In the genomic region with DNA sequence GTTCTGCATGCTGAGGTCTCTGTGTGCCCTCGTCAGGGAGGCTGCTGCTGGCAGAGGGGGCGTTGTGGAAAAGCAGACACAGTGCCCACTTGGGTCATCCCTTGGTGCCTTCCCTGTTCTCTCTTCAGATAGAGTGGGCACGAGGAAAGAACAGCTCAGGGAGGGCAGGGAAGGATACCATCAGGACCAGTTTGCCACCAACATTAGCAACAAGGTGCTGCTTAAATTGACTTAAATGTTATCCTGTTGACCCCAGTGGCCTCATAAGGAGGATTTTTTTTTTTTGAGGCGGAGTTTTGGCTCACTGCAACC, we compare ENCODE assay signal across 21 cellular contexts.
A peak's percentile ranks its signal among the peaks of the same experiment; 100 is the strongest.
DNase-seq lines count a peak whose midpoint lies in the region; ATAC-seq, FAIRE-seq and TF ChIP-seq lines count a peak whose summit lies in the region.
"Had no signal": no experiment of that assay in that cellular context is flagged by ENCODE, and none has a peak within 500 bp of the region (broad histone marks: within the 10 kb centered on the region; RNA-seq: fewer than 3 reads in every experiment).

No MANE protein-coding gene starts in this region.

- H4K20me1 ChIP-seq in BLaER1 treated with 17β-estradiol and CSF1 and Interleukin-3, amounts not matched to agents 10 nM and 100 nM, result peaks cover 5 to 91% (median 65%) of the 10 kb centered on the region in 11 experiments; a peak in 20 of 22 replicates
- H4K20me1 ChIP-seq in OCI-LY1 (ENCODE audit: insufficient read depth, low read length), result no peaks in the 10 kb centered on the region
- H4K20me1 ChIP-seq in K562 (replicated peaks; ENCODE audit: control insufficient read depth, insufficient read depth, low read length), result peaks cover 82% of the 10 kb centered on the region
- H4K20me1 ChIP-seq in GM23248 (ENCODE audit: insufficient read depth), result no peaks in the 10 kb centered on the region

- POLR2A ChIA-PET in K562 (lab: Yijun Ruan, JAX), result interaction anchor here (0.8 to 14.2 kb wide), 9 partner anchors 8 to 260 kb away, joined by 3 to 237 read pairs (median 17); partner anchors contain the start of gene BCR

- no peak for ATAC-seq in K562
- ATAC-seq: GM23338 had no signal

- H3K9me2 ChIP-seq in OCI-LY1 (ENCODE audit: low read depth, low read length) (no peaks in the 10 kb centered on the region), GM23248 (ENCODE audit: insufficient read depth) (no peaks in the 10 kb centered on the region)

- peaks cover 7% of the 10 kb centered on the region; the same call in 1 of the 2 replicates for H3F3A ChIP-seq in OCI-LY1 (ENCODE audit: insufficient read depth, low read length)
- no peaks in the 10 kb centered on the region for H3F3A ChIP-seq in GM23248 (ENCODE audit: insufficient read depth)

- 0 out of 22 replicates have a peak overlapping the region, but pooled peaks of 1 of the 11 experiments have one; percentile 7 for H3K9ac ChIP-seq in BLaER1 treated with 17β-estradiol and CSF1 and Interleukin-3, amounts not matched to agents 10 nM and 100 nM
- H3K9ac ChIP-seq in OCI-LY1 (ENCODE audit: low read length), result no peak overlapping the region; the same call in 1 of the 2 replicates
- no peak overlapping the region for H3K9ac ChIP-seq in K562 (ENCODE audit: insufficient read depth in 1 of 2, low read depth in 2 of 2, low read length in 2 of 2)
- no peak overlapping the region for H3K9ac ChIP-seq in rectal smooth muscle tissue (ENCODE audit: low read length)
- H3K9ac ChIP-seq in GM23248, result no peak overlapping the region

- FAIRE-seq in K562 (lab: Jason Lieb, UNC), result no peak
- FAIRE-seq: A204.1, GM18507, H54 had no signal

- no peak for TF ChIP-seq RAD21 in K562 (CRISPR knock-in tag; conservative IDR thresholded peaks at IDR 0.05 in 1 of 2, IDR thresholded peaks at IDR 0.05 in 1 of 2)

- in situ Hi-C loops in K562 (cut with MboI), result no loop called here
- in situ Hi-C loops in GM23248 (cut with MboI), result loop anchor here (5.0 kb wide), 1 partner anchor 94 kb away; no protein-coding TSS in a partner anchor

- H3K4me1 ChIP-seq in BLaER1 treated with 17β-estradiol and CSF1 and Interleukin-3, amounts not matched to agents 10 nM and 100 nM, result peaks cover 14 to 94% (median 75%) of the 10 kb centered on the region in 10 experiments
- H3K4me1 ChIP-seq in OCI-LY1 (ENCODE audit: insufficient read depth, low read length, severe bottlenecking) (peaks cover 54% of the 10 kb centered on the region), K562 (replicated peaks in 1 of 2; ENCODE audit: control insufficient read depth in 2 of 2, insufficient read depth in 2 of 2, low read length in 2 of 2) (peaks cover 4 to 33% of the 10 kb centered on the region in 2 experiments; a peak in 4 of 5 replicates), rectal smooth muscle tissue (ENCODE audit: control insufficient read depth, insufficient read depth, low read length) (no peaks in the 10 kb centered on the region), spleen (peaks cover 3 to 38% (median 19%) of the 10 kb centered on the region in 6 donors), uterus (no peaks in the 10 kb centered on the region), GM23248 (ENCODE audit: insufficient read depth) (no peaks in the 10 kb centered on the region)
- H3K4me1 ChIP-seq: BE2C had no signal

- DNase-seq in K562 (ENCODE audit: extremely low read depth in 1 of 4, low spot score in 3 of 4) (peak; percentile 11 to 59 (median 54)), spleen (no peak), SHP77 (lab: John Stamatoyannopoulos, UW) (no peak), uterus (no peak), GM23248 (no peak)
- DNase-seq: ACHN; BE2C; CD4-positive, alpha-beta memory T cell; DMS153; DMS79; GDM1; HCEC 1CT; IMR-90 had no signal

- 88% methylated on average over 4 of the region's 4 CpGs for WGBS in K562 (ENCODE audit: insufficient coverage, low coverage, missing lambda C conversion rate)
- 95 to 100% (median 96%) methylated on average over 4 of the region's 4 CpGs for WGBS in spleen, 5 donors
- 95 to 97% methylated on average over 4 of the region's 4 CpGs for WGBS in GM23248 (ENCODE audit: low coverage in 1 of 2, low lambda C conversion rate in 2 of 2, missing lambda C conversion rate in 2 of 2), 2 experiments

- no peak overlapping the region for H3K27ac ChIP-seq in BLaER1 treated with 17β-estradiol and CSF1 and Interleukin-3, amounts not matched to agents 10 nM and 100 nM
- H3K27ac ChIP-seq in OCI-LY1 (ENCODE audit: low read depth, low read length, poor library complexity, severe bottlenecking) (peak overlapping the region; percentile 97), K562 (ENCODE audit: extremely low read depth, low read depth, low read length) (no peak overlapping the region), rectal smooth muscle tissue (ENCODE audit: low read depth, low read length) (peak overlapping the region; percentile 10), spleen (no peak overlapping the region), uterus (no peak overlapping the region), GM23248 (no peak overlapping the region)
- H3K27ac ChIP-seq: HL-60 had no signal

- TF ChIP-seq CTCF in OCI-LY1 (IDR thresholded peaks at IDR 0.05; ENCODE audit: low read length) (no peak), K562 (IDR thresholded peaks at IDR 0.05 in 2 of 3, conservative IDR thresholded peaks at IDR 0.05 in 1 of 3; ENCODE audit: insufficient read depth in 2 of 3, low read depth in 1 of 3, low read length in 3 of 3) (no peak), spleen (IDR thresholded peaks at IDR 0.05 in 8 of 11, conservative IDR thresholded peaks at IDR 0.05 in 3 of 11) (no peak), uterus (IDR thresholded peaks at IDR 0.05) (no peak)

- peaks cover 38% of the 10 kb centered on the region for H3K9me1 ChIP-seq in K562 (ENCODE audit: control insufficient read depth, insufficient read depth, low read length)

- CTCF ChIA-PET in K562 (lab: Yijun Ruan, JAX; ENCODE audit: low intra/inter-chr PET ratio), result interaction anchor here (0.6 to 2.8 kb wide), 4 partner anchors 91 to 576 kb away, joined by 3 to 15 read pairs (median 3); partner anchors contain the start of gene BCR

- peaks cover 0 to 23% (median 0%) of the 10 kb centered on the region in 11 experiments; a peak in 3 of 22 replicates for H3K27me3 ChIP-seq in BLaER1 treated with 17β-estradiol and CSF1 and Interleukin-3, amounts not matched to agents 10 nM and 100 nM
- H3K27me3 ChIP-seq in OCI-LY1 (ENCODE audit: insufficient read depth, low read length) (no peaks in the 10 kb centered on the region), K562 (ENCODE audit: control insufficient read depth in 2 of 2, insufficient read depth in 2 of 2, low read length in 2 of 2) (no peaks in the 10 kb centered on the region), rectal smooth muscle tissue (ENCODE audit: control insufficient read depth, insufficient read depth, low read length) (no peaks in the 10 kb centered on the region), spleen (replicated peaks in 1 of 7) (no peaks in the 10 kb centered on the region), uterus (no peaks in the 10 kb centered on the region), GM23248 (replicated peaks; ENCODE audit: insufficient read depth) (no peaks in the 10 kb centered on the region)
- H3K27me3 ChIP-seq: BE2C had no signal

- no peaks in the 10 kb centered on the region for H3K9me3 ChIP-seq in BLaER1 treated with 17β-estradiol and CSF1 and Interleukin-3, amounts not matched to agents 10 nM and 100 nM (replicated peaks in 1 of 11)
- H3K9me3 ChIP-seq in OCI-LY1 (ENCODE audit: low read length) (no peaks in the 10 kb centered on the region), K562 (replicated peaks; ENCODE audit: control insufficient read depth, insufficient read depth, low read depth, low read length) (no peaks in the 10 kb centered on the region), spleen (no peaks in the 10 kb centered on the region), uterus (no peaks in the 10 kb centered on the region), GM23248 (ENCODE audit: low read depth) (no peaks in the 10 kb centered on the region)
- H3K9me3 ChIP-seq: BE2C had no signal

- intact Hi-C loops in K562 (cut with micrococcal nuclease), result no loop called here
- intact Hi-C loops in spleen (cut with DNase I; ENCODE audit: low total_unique reads), result loop anchor here (10.0 kb wide), 1 partner anchor 47 kb away; no protein-coding TSS in a partner anchor
- intact Hi-C loops in uterus (cut with DNase I; ENCODE audit: low total_unique reads), result no loop called here

- H2AFZ ChIP-seq in OCI-LY1 (ENCODE audit: low read length), result no peak overlapping the region
- H2AFZ ChIP-seq in K562 (ENCODE audit: low read depth, low read length), result no peak overlapping the region
- no peak overlapping the region for H2AFZ ChIP-seq in GM23248
- H2AFZ ChIP-seq: GM23338 had no signal

- no peak for TF ChIP-seq EP300 in K562 (IDR thresholded peaks at IDR 0.05; ENCODE audit: low read length)

- peak overlapping the region in 6 of 11 experiments; percentile 67 to 94 (median 88); a peak in 11 of 22 replicates for H3K4me2 ChIP-seq in BLaER1 treated with 17β-estradiol and CSF1 and Interleukin-3, amounts not matched to agents 10 nM and 100 nM
- H3K4me2 ChIP-seq in OCI-LY1 (ENCODE audit: low read length), result no peak overlapping the region
- no peak overlapping the region for H3K4me2 ChIP-seq in K562 (ENCODE audit: insufficient read depth, low read length)
- H3K4me2 ChIP-seq in GM23248 (ENCODE audit: unreplicated experiment), result no peak overlapping the region
- H3K4me2 ChIP-seq: GM23338 had no signal

- TF ChIP-seq POLR2A in K562 (conservative IDR thresholded peaks at IDR 0.05) (no peak), spleen (IDR thresholded peaks at IDR 0.05) (no peak), uterus (IDR thresholded peaks at IDR 0.05) (no peak)

- H3K4me3 ChIP-seq in BLaER1 treated with 17β-estradiol and CSF1 and Interleukin-3, amounts not matched to agents 10 nM and 100 nM, result no peak overlapping the region
- H3K4me3 ChIP-seq in OCI-LY1 (ENCODE audit: low read depth, low read length, poor library complexity, severe bottlenecking) (no peak overlapping the region), K562 (no peak overlapping the region), rectal smooth muscle tissue (ENCODE audit: low read length) (no peak overlapping the region), spleen (no peak overlapping the region), uterus (no peak overlapping the region), GM23248 (no peak overlapping the region)
- H3K4me3 ChIP-seq: GM23338 had no signal

- no peaks in the 10 kb centered on the region for H3K79me2 ChIP-seq in OCI-LY1 (ENCODE audit: insufficient read depth, low read length)
- no peaks in the 10 kb centered on the region for H3K79me2 ChIP-seq in K562 (ENCODE audit: control insufficient read depth, insufficient read depth, low read length)
- no peaks in the 10 kb centered on the region for H3K79me2 ChIP-seq in GM23248 (ENCODE audit: insufficient read depth)

- H3K36me3 ChIP-seq in BLaER1 treated with 17β-estradiol and CSF1 and Interleukin-3, amounts not matched to agents 10 nM and 100 nM, result peaks cover 32 to 77% (median 51%) of the 10 kb centered on the region in 11 experiments
- H3K36me3 ChIP-seq in OCI-LY1 (ENCODE audit: insufficient read depth, low read length) (peaks cover 75% of the 10 kb centered on the region), K562 (ENCODE audit: control insufficient read depth, insufficient read depth, low read length) (peaks cover 94% of the 10 kb centered on the region), rectal smooth muscle tissue (ENCODE audit: control insufficient read depth, insufficient read depth, low read length) (peaks cover 37% of the 10 kb centered on the region), spleen (peaks cover 0 to 100% (median 56%) of the 10 kb centered on the region in 6 donors), uterus (no peaks in the 10 kb centered on the region), GM23248 (ENCODE audit: low read depth) (no peaks in the 10 kb centered on the region; the same call in 1 of the 2 replicates)
- H3K36me3 ChIP-seq: BE2C had no signal

- no TSS peak for BruUV-seq in K562 (replicated peaks; lab: Mats Ljungman, UMichigan)

Comparison
In these comparisons a context has a peak if more than half of its experiments do, and no peak if none do; other contexts are left out.
1. H3K27ac ChIP-seq: peak in OCI-LY1 (single experiment) and rectal smooth muscle tissue (single experiment); none in BLaER1 treated with 17β-estradiol and CSF1 and Interleukin-3, amounts not matched to agents 10 nM and 100 nM (0 of 11), K562 (single experiment), spleen (0 of 8), uterus (0 of 2) and GM23248 (single experiment).
2. H3K4me2 ChIP-seq: peak in BLaER1 treated with 17β-estradiol and CSF1 and Interleukin-3, amounts not matched to agents 10 nM and 100 nM (6 of 11); none in OCI-LY1 (single experiment), K562 (single experiment) and GM23248 (single experiment).
3. DNase-seq: peak in K562 (4 of 4); none in spleen (single experiment), SHP77 (0 of 2), uterus (0 of 2) and GM23248 (single experiment).